20 cellular contexts compared by ENCODE assay signal in the genomic region with DNA sequence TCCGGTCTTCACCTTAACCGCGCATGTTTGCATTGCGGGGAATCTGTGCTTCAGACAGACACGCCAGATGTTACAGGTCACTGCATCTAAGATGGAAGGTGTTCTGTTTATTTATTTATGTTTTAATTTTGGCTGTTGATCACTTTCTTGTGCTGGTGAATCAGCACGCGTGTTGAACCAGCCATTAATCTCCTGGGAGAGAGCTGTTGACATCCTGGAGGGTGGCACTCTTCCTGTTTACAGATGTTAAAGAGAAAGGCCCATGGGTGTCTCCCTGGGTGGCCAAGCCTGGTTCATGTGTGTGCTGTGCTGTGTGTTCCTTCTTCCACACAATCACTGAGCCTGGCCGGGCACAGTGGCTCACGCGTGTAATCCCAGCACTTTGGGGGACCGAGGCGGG.
DNase-seq lines count a peak whose midpoint lies in the region; ATAC-seq, FAIRE-seq and TF ChIP-seq lines count a peak whose summit lies in the region.
"Had no signal": no experiment of that assay in that cellular context is flagged by ENCODE, and none has a peak within 500 bp of the region (broad histone marks: within the 10 kb centered on the region; RNA-seq: fewer than 3 reads in every experiment).

No MANE protein-coding gene starts in this region.

- H3K36me3 Mint-ChIP-seq in activated naive CD4-positive, alpha-beta T cell treated with anti-CD3 and anti-CD28 coated beads, Interleukin-2, amount 50 U/mL, for 72 hours: no peaks in the 10 kb centered on the region
- H3K36me3 Mint-ChIP-seq: CD14-positive monocyte; CD4-positive, alpha-beta memory T cell had no signal

- no peak overlapping the region for H3K4me3 ChIP-seq in K562
- H3K4me3 ChIP-seq in adrenal gland: no peak overlapping the region
- H3K4me3 ChIP-seq: BLaER1, GM12878, GM23248 had no signal

- BruUV-seq in K562 (replicated peaks; lab: Mats Ljungman, UMichigan): no TSS peak

- 37% methylated on average over 12 of the region's 12 CpGs for WGBS in K562 (ENCODE audit: insufficient coverage, low coverage, missing lambda C conversion rate)
- 73 to 89% (median 84%) methylated on average over 7 to 12 of the region's 12 CpGs for WGBS in adrenal gland, 4 donors

- POLR2A ChIA-PET in K562 (lab: Yijun Ruan, JAX): no interaction called here

- H3K9me3 Mint-ChIP-seq in activated naive CD4-positive, alpha-beta T cell treated with anti-CD3 and anti-CD28 coated beads, Interleukin-2, amount 50 U/mL, for 72 hours: peaks cover 5 to 20% of the 10 kb centered on the region in 2 donors

- no peaks in the 10 kb centered on the region for H3K9me3 ChIP-seq in K562 (replicated peaks; ENCODE audit: control insufficient read depth, insufficient read depth, low read depth, low read length)
- no peaks in the 10 kb centered on the region for H3K9me3 ChIP-seq in adrenal gland (replicated peaks in 1 of 3)

- TF ChIP-seq RAD21 in K562 (CRISPR knock-in tag; conservative IDR thresholded peaks at IDR 0.05 in 1 of 2, IDR thresholded peaks at IDR 0.05 in 1 of 2): no peak

- in situ Hi-C loops in K562 (cut with MboI): no loop called here

- no peak for TF ChIP-seq EP300 in K562 (IDR thresholded peaks at IDR 0.05; ENCODE audit: low read length)

- intact Hi-C loops in K562 (cut with micrococcal nuclease) (loop anchor here (2.0 kb wide), 1 partner anchor 29 kb away; no protein-coding TSS in a partner anchor), adrenal gland (cut with DNase I) (no loop called here)

- H3K27ac Mint-ChIP-seq in activated naive CD4-positive, alpha-beta T cell treated with anti-CD3 and anti-CD28 coated beads, Interleukin-2, amount 50 U/mL, for 72 hours: no peak overlapping the region
- H3K27ac Mint-ChIP-seq: CD14-positive monocyte; CD4-positive, alpha-beta memory T cell had no signal

- H3K36me3 ChIP-seq in K562 (ENCODE audit: control insufficient read depth, insufficient read depth, low read length) (no peaks in the 10 kb centered on the region), adrenal gland (replicated peaks in 1 of 2) (no peaks in the 10 kb centered on the region)
- H3K36me3 ChIP-seq: BLaER1 had no signal

- DNase-seq in COR-L47 (lab: John Stamatoyannopoulos, UW) (peak; percentile 44), NCI-H2029 (lab: John Stamatoyannopoulos, UW) (peak; percentile 33), NCI-H774 (lab: John Stamatoyannopoulos, UW) (peak; percentile 22), K562 (ENCODE audit: extremely low read depth in 1 of 4, low spot score in 3 of 4) (no peak), adrenal gland (no peak)
- DNase-seq in activated naive CD4-positive, alpha-beta T cell treated with anti-CD3 and anti-CD28 coated beads, Interleukin-2, amount 50 U/mL, for 72 hours (ENCODE audit: low spot score in 2 of 2): no peak
- DNase-seq: 8988T; Calu3; CD4-positive, alpha-beta memory T cell; DMS79 treated with DMSO at 0.1 percent for 48 hours; EL; GM23248; HCEC 1CT had no signal

- FAIRE-seq in K562 (lab: Jason Lieb, UNC): no peak
- FAIRE-seq: GM12878, GM19239, H54 had no signal

- H3K9me1 ChIP-seq in K562 (ENCODE audit: control insufficient read depth, insufficient read depth, low read length): peaks cover 3% of the 10 kb centered on the region

- H3K4me1 ChIP-seq in K562 (replicated peaks in 1 of 2; ENCODE audit: control insufficient read depth in 2 of 2, insufficient read depth in 2 of 2, low read length in 2 of 2) (peaks cover 0 to 16% of the 10 kb centered on the region in 2 experiments; a peak in 1 of 5 replicates), adrenal gland (replicated peaks in 1 of 2) (no peaks in the 10 kb centered on the region)
- H3K4me1 ChIP-seq: BLaER1 had no signal

- H3K27me3 ChIP-seq in K562 (ENCODE audit: control insufficient read depth in 2 of 2, insufficient read depth in 2 of 2, low read length in 2 of 2) (peaks cover 20 to 42% of the 10 kb centered on the region in 2 experiments), adrenal gland (no peaks in the 10 kb centered on the region)
- H3K27me3 ChIP-seq: BLaER1 had no signal

- H2AFZ ChIP-seq in K562 (ENCODE audit: low read depth, low read length): peak overlapping the region; percentile 60
- H2AFZ ChIP-seq: GM23248 had no signal

- TF ChIP-seq POLR2A in K562 (conservative IDR thresholded peaks at IDR 0.05) (no peak), adrenal gland (IDR thresholded peaks at IDR 0.05) (no peak)

- 0 out of 4 replicates have a peak overlapping the region, but pooled peaks of 1 of the 2 experiments have one; percentile 32 for H3K9ac ChIP-seq in K562 (ENCODE audit: insufficient read depth in 1 of 2, low read depth in 2 of 2, low read length in 2 of 2)
- H3K9ac ChIP-seq: BLaER1, GM23248 had no signal

- no peak overlapping the region for H3K4me2 ChIP-seq in K562 (ENCODE audit: insufficient read depth, low read length)
- H3K4me2 ChIP-seq: BLaER1 had no signal

- no peaks in the 10 kb centered on the region for H4K20me1 ChIP-seq in K562 (replicated peaks; ENCODE audit: control insufficient read depth, insufficient read depth, low read length)
- H4K20me1 ChIP-seq: BLaER1 had no signal

- ATAC-seq in K562 (no peak), HG03039 (IDR thresholded peaks at IDR 0.05; ENCODE audit: unreplicated experiment) (no peak)
- no peak for ATAC-seq in activated naive CD4-positive, alpha-beta T cell treated with anti-CD3 and anti-CD28 coated beads, Interleukin-2, amount 50 U/mL, for 72 hours
- ATAC-seq: GM12878 had no signal

- no peak for TF ChIP-seq CTCF in K562 (IDR thresholded peaks at IDR 0.05 in 2 of 3, conservative IDR thresholded peaks at IDR 0.05 in 1 of 3; ENCODE audit: insufficient read depth in 2 of 3, low read depth in 1 of 3, low read length in 3 of 3)
- no peak for TF ChIP-seq CTCF in adrenal gland (IDR thresholded peaks at IDR 0.05)

- H3K27ac ChIP-seq in K562 (ENCODE audit: extremely low read depth, low read depth, low read length) (no peak overlapping the region), adrenal gland (no peak overlapping the region)
- H3K27ac ChIP-seq: BLaER1, GM23248, HL-60 had no signal

- no peaks in the 10 kb centered on the region for H3K79me2 ChIP-seq in K562 (ENCODE audit: control insufficient read depth, insufficient read depth, low read length)

- CTCF ChIA-PET in K562 (lab: Yijun Ruan, JAX; ENCODE audit: low intra/inter-chr PET ratio): no interaction called here

TF ChIP-seq in K562, 482 proteins besides CTCF, POLR2A, EP300 and RAD21:
- peak in 1 of 2 experiments; percentile 66; a peak in 2 of 4 replicates for TF ChIP-seq FOXA3 (CRISPR knock-in tag; conservative IDR thresholded peaks at IDR 0.05 in 1 of 2, IDR thresholded peaks at IDR 0.05 in 1 of 2)
- TF ChIP-seq MEIS2 (IDR thresholded peaks at IDR 0.05; ENCODE audit: partially characterized antibody): peak; percentile 47
- TF ChIP-seq GABPA (tag; conservative IDR thresholded peaks at IDR 0.05; ENCODE audit: low read depth): peak; percentile 18; the same call in 1 of the 2 replicates
- 0 out of 2 replicates have a peak, but pooled peaks have one; percentile 19 for TF ChIP-seq ZNF766 (CRISPR knock-in tag; conservative IDR thresholded peaks at IDR 0.05)
- no peak for TF ChIP-seq SREBF2 (CRISPR knock-in tag; IDR thresholded peaks at IDR 0.05)
- TF ChIP-seq, protein P1, sequence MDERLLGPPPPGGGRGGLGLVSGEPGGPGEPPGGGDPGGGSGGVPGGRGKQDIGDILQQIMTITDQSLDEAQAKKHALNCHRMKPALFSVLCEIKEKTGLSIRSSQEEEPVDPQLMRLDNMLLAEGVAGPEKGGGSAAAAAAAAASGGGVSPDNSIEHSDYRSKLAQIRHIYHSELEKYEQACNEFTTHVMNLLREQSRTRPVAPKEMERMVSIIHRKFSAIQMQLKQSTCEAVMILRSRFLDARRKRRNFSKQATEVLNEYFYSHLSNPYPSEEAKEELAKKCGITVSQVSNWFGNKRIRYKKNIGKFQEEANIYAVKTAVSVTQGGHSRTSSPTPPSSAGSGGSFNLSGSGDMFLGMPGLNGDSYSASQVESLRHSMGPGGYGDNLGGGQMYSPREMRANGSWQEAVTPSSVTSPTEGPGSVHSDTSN (CRISPR knock-in tag; IDR thresholded peaks at IDR 0.05; ENCODE audit: low read depth): no peak
- TF ChIP-seq, protein P1 (tag; conservative IDR thresholded peaks at IDR 0.05; ENCODE audit: low read depth): peak; percentile 74
- TF ChIP-seq HEY1 (CRISPR knock-in tag; IDR thresholded peaks at IDR 0.05; ENCODE audit: borderline replicate concordance): no peak
- no peak for TF ChIP-seq HMG20B (CRISPR knock-in tag; IDR thresholded peaks at IDR 0.05)
TF ChIP-seq in K562: peak in this region for 5.

Comparison
In these comparisons a context has a peak if more than half of its experiments do, and no peak if none do; other contexts are left out.
1. DNase-seq: peak in COR-L47 (single experiment), NCI-H2029 (single experiment) and NCI-H774 (single experiment); none in K562 (0 of 4), adrenal gland (0 of 7) and activated naive CD4-positive, alpha-beta T cell treated with anti-CD3 and anti-CD28 coated beads, Interleukin-2, amount 50 U/mL, for 72 hours (0 of 2).